Comparison of ENCODE assay signal across 14 cellular contexts in genomic region chr1:21944261-21945074, GRCh38. TPM values are rescaled to one million over a fixed set of nuclear protein-coding genes. Genes with fewer than 3 reads are reported as not detected.
DNase-seq lines count a peak whose midpoint lies in the region; ATAC-seq and TF ChIP-seq lines count a peak whose summit lies in the region.
"Had no signal": no experiment of that assay in that cellular context is flagged by ENCODE, and none has a peak within 500 bp of the region (broad histone marks: within the 10 kb centered on the region; RNA-seq: fewer than 3 reads in every experiment).

No MANE protein-coding gene starts in this region.

- H3K27ac ChIP-seq in heart right ventricle (peak overlapping the region in 9 of 10 donors; percentile 64 to 86 (median 76)), vagina (peak overlapping the region; percentile 56)
- H3K27ac ChIP-seq: dorsolateral prefrontal cortex had no signal

- H3K36me3 ChIP-seq in heart right ventricle (no peaks in the 10 kb centered on the region), vagina (no peaks in the 10 kb centered on the region)

- no peak overlapping the region for H3K4me3 Mint-ChIP-seq in nephron
- H3K4me3 Mint-ChIP-seq in activated CD4-positive, alpha-beta T cell treated with anti-CD3 and anti-CD28 coated beads, Interleukin-2, amount 10 ng/mL, durations not matched to agents 24 days and 14 days, result no peak overlapping the region
- H3K4me3 Mint-ChIP-seq: activated naive CD8-positive, alpha-beta T cell treated with anti-CD3 and anti-CD28 coated beads, Interleukin-2, amount 10 ng/mL, durations not matched to agents 7 days and 5 days; type B pancreatic cell had no signal

- H3K27me3 Mint-ChIP-seq in nephron (ENCODE audit: low read depth), result peaks cover 9% of the 10 kb centered on the region
- peaks cover 8% of the 10 kb centered on the region for H3K27me3 Mint-ChIP-seq in activated CD4-positive, alpha-beta T cell treated with anti-CD3 and anti-CD28 coated beads, Interleukin-2, amount 10 ng/mL, durations not matched to agents 24 days and 14 days
- H3K27me3 Mint-ChIP-seq: type B pancreatic cell had no signal

- TF ChIP-seq POLR2A in vagina (IDR thresholded peaks at IDR 0.05), result no peak

- WGBS in heart right ventricle, 2 donors, result 60 to 72% methylated on average over 13 of the region's 13 CpGs

- DNase-seq in heart right ventricle (no peak), cardiac septum (ENCODE audit: low spot score) (no peak), fibroblast of pulmonary artery (ENCODE audit: low read depth) (peak; percentile 66), vagina (ENCODE audit: extremely low spot score in 2 of 2) (no peak), HT-29 (ENCODE audit: low spot score) (no peak), GM10266 (ENCODE audit: extremely low spot score) (no peak)
- no peak for DNase-seq in activated CD4-positive, alpha-beta T cell treated with anti-CD3 and anti-CD28 coated beads, Interleukin-2, amount 10 ng/mL, durations not matched to agents 24 days and 14 days
- DNase-seq: activated naive CD8-positive, alpha-beta T cell treated with anti-CD3 and anti-CD28 coated beads, Interleukin-2, amount 10 ng/mL, durations not matched to agents 7 days and 5 days; dorsolateral prefrontal cortex; head of caudate nucleus; midbrain; NCI-H510A had no signal

- intact Hi-C loops in heart right ventricle (cut with DNase I) (no loop called here), cardiac septum (cut with DNase I) (no loop called here), vagina (cut with DNase I) (no loop called here)
- intact Hi-C loops in activated CD4-positive, alpha-beta T cell treated with anti-CD3 and anti-CD28 coated beads, Interleukin-2, amount 10 ng/mL, durations not matched to agents 24 days and 14 days (cut with micrococcal nuclease), result no loop called here

- H3K36me3 Mint-ChIP-seq in nephron (ENCODE audit: low read depth), result no peaks in the 10 kb centered on the region
- H3K36me3 Mint-ChIP-seq in activated CD4-positive, alpha-beta T cell treated with anti-CD3 and anti-CD28 coated beads, Interleukin-2, amount 10 ng/mL, durations not matched to agents 24 days and 14 days (ENCODE audit: low read depth), result no peaks in the 10 kb centered on the region
- H3K36me3 Mint-ChIP-seq: activated naive CD8-positive, alpha-beta T cell treated with anti-CD3 and anti-CD28 coated beads, Interleukin-2, amount 10 ng/mL, durations not matched to agents 7 days and 5 days; type B pancreatic cell had no signal

- no peaks in the 10 kb centered on the region for H3K9me3 Mint-ChIP-seq in nephron
- no peaks in the 10 kb centered on the region for H3K9me3 Mint-ChIP-seq in activated CD4-positive, alpha-beta T cell treated with anti-CD3 and anti-CD28 coated beads, Interleukin-2, amount 10 ng/mL, durations not matched to agents 24 days and 14 days
- H3K9me3 Mint-ChIP-seq: activated naive CD8-positive, alpha-beta T cell treated with anti-CD3 and anti-CD28 coated beads, Interleukin-2, amount 10 ng/mL, durations not matched to agents 7 days and 5 days; type B pancreatic cell had no signal

- H3K4me1 Mint-ChIP-seq in nephron, result peaks cover 35% of the 10 kb centered on the region
- no peaks in the 10 kb centered on the region for H3K4me1 Mint-ChIP-seq in activated CD4-positive, alpha-beta T cell treated with anti-CD3 and anti-CD28 coated beads, Interleukin-2, amount 10 ng/mL, durations not matched to agents 24 days and 14 days
- H3K4me1 Mint-ChIP-seq: activated naive CD8-positive, alpha-beta T cell treated with anti-CD3 and anti-CD28 coated beads, Interleukin-2, amount 10 ng/mL, durations not matched to agents 7 days and 5 days had no signal

- H3K27ac Mint-ChIP-seq in nephron, result peak overlapping the region; percentile 67 to 89 (median 86)
- no peak overlapping the region for H3K27ac Mint-ChIP-seq in activated CD4-positive, alpha-beta T cell treated with anti-CD3 and anti-CD28 coated beads, Interleukin-2, amount 10 ng/mL, durations not matched to agents 24 days and 14 days
- H3K27ac Mint-ChIP-seq: activated naive CD8-positive, alpha-beta T cell treated with anti-CD3 and anti-CD28 coated beads, Interleukin-2, amount 10 ng/mL, durations not matched to agents 7 days and 5 days; type B pancreatic cell had no signal

- no peaks in the 10 kb centered on the region for H3K9me3 ChIP-seq in heart right ventricle
- H3K9me3 ChIP-seq in vagina, result no peaks in the 10 kb centered on the region

- H3K27me3 ChIP-seq in heart right ventricle (no peaks in the 10 kb centered on the region), vagina (no peaks in the 10 kb centered on the region)
- H3K27me3 ChIP-seq: dorsolateral prefrontal cortex had no signal

- H3K4me1 ChIP-seq in heart right ventricle, result peaks cover 2 to 63% (median 59%) of the 10 kb centered on the region in 9 donors
- peaks cover 44% of the 10 kb centered on the region for H3K4me1 ChIP-seq in vagina

- TF ChIP-seq CTCF in heart right ventricle (IDR thresholded peaks at IDR 0.05), result no peak
- TF ChIP-seq CTCF in fibroblast of pulmonary artery (IDR thresholded peaks at IDR 0.05; ENCODE audit: low read length, missing control alignments), result no peak
- no peak for TF ChIP-seq CTCF in nephron (IDR thresholded peaks at IDR 0.05; ENCODE audit: unreplicated experiment in 3 of 3)
- no peak for TF ChIP-seq CTCF in vagina (IDR thresholded peaks at IDR 0.05)
- TF ChIP-seq CTCF in GM10266 (IDR thresholded peaks at IDR 0.05; ENCODE audit: control insufficient read depth, insufficient read depth, low read depth, missing control alignments), result no peak

- H3K4me3 ChIP-seq in heart right ventricle, result no peak overlapping the region
- no peak overlapping the region for H3K4me3 ChIP-seq in fibroblast of pulmonary artery (replicated peaks; ENCODE audit: low read depth, low read length)
- H3K4me3 ChIP-seq in vagina, result no peak overlapping the region
- H3K4me3 ChIP-seq: dorsolateral prefrontal cortex had no signal

- ATAC-seq in heart right ventricle, result peak in 4 of 8 donors; percentile 11 to 46 (median 22)

RNA-seq across cellular contexts. Expression of gene HSPG2, which starts 7.4 kb away (rescaled TPM):
- total RNA-seq in heart right ventricle (100 to 1,000 TPM; 249 to 508 (median 320) TPM), cardiac septum (506 TPM), vagina (179 TPM)
- polyA plus RNA-seq in heart right ventricle, result 100 to 1,000 TPM; 221 to 276 TPM
- 163 and 235 TPM in 2 replicates for total RNA-seq in HT-29 (2014; rRNA removed; shearing (Covaris generic))
- 6.2 and 6.3 TPM in 2 replicates for total RNA-seq in activated CD4-positive, alpha-beta T cell treated with anti-CD3 and anti-CD28 coated beads, Interleukin-2, amount 10 ng/mL, durations not matched to agents 24 days and 14 days

RNA-seq across cellular contexts. Expression of gene CELA3B, which starts 32.4 kb away (rescaled TPM):
- total RNA-seq in heart right ventricle, result 1 to 10 TPM in 7 of 10 donors, not detected in 3; 1.1 to 2.5 (median 1.3) TPM
- under 1 TPM in 1 of 2 donors, not detected in 1; 0.13 TPM for polyA plus RNA-seq in heart right ventricle
- total RNA-seq in cardiac septum, result not detected
- not detected for total RNA-seq in vagina
- total RNA-seq in HT-29 (2014; rRNA removed; shearing (Covaris generic)), result 0.81 TPM in 1 of 2 replicates, not detected in the other
- not detected in 2 replicates for total RNA-seq in activated CD4-positive, alpha-beta T cell treated with anti-CD3 and anti-CD28 coated beads, Interleukin-2, amount 10 ng/mL, durations not matched to agents 24 days and 14 days
- total RNA-seq: activated naive CD8-positive, alpha-beta T cell treated with anti-CD3 and anti-CD28 coated beads, Interleukin-2, amount 10 ng/mL, durations not matched to agents 7 days and 5 days; dorsolateral prefrontal cortex had no signal

RNA-seq across cellular contexts. Expression of gene CELA3A, which starts 57.0 kb away (rescaled TPM):
- 1 to 10 TPM in 7 of 10 donors, not detected in 3; 2.9 to 4.6 (median 3.8) TPM for total RNA-seq in heart right ventricle
- polyA plus RNA-seq in heart right ventricle, result under 1 TPM in 1 of 2 donors, not detected in 1; 0.58 TPM
- not detected for total RNA-seq in cardiac septum
- not detected for total RNA-seq in vagina
- total RNA-seq in HT-29 (2014; rRNA removed; shearing (Covaris generic)), result 0.13 TPM in 1 of 2 replicates, not detected in the other
- total RNA-seq in activated CD4-positive, alpha-beta T cell treated with anti-CD3 and anti-CD28 coated beads, Interleukin-2, amount 10 ng/mL, durations not matched to agents 24 days and 14 days, result not detected in 2 replicates
- total RNA-seq: activated naive CD8-positive, alpha-beta T cell treated with anti-CD3 and anti-CD28 coated beads, Interleukin-2, amount 10 ng/mL, durations not matched to agents 7 days and 5 days; dorsolateral prefrontal cortex had no signal

Comparison
In these comparisons a context has a peak if more than half of its experiments do, and no peak if none do; other contexts are left out.
1. RNA of gene HSPG2, which starts 7.4 kb away (total RNA-seq): 506 TPM in cardiac septum (single experiment), 249 to 508 TPM in heart right ventricle, 163 to 235 TPM in HT-29 and 179 TPM in vagina (single experiment); 6.2 to 6.3 TPM in activated CD4-positive, alpha-beta T cell treated with anti-CD3 and anti-CD28 coated beads, Interleukin-2, amount 10 ng/mL, durations not matched to agents 24 days and 14 days; every median in the first group is over 10 times any median in the second.